In the genomic region with DNA sequence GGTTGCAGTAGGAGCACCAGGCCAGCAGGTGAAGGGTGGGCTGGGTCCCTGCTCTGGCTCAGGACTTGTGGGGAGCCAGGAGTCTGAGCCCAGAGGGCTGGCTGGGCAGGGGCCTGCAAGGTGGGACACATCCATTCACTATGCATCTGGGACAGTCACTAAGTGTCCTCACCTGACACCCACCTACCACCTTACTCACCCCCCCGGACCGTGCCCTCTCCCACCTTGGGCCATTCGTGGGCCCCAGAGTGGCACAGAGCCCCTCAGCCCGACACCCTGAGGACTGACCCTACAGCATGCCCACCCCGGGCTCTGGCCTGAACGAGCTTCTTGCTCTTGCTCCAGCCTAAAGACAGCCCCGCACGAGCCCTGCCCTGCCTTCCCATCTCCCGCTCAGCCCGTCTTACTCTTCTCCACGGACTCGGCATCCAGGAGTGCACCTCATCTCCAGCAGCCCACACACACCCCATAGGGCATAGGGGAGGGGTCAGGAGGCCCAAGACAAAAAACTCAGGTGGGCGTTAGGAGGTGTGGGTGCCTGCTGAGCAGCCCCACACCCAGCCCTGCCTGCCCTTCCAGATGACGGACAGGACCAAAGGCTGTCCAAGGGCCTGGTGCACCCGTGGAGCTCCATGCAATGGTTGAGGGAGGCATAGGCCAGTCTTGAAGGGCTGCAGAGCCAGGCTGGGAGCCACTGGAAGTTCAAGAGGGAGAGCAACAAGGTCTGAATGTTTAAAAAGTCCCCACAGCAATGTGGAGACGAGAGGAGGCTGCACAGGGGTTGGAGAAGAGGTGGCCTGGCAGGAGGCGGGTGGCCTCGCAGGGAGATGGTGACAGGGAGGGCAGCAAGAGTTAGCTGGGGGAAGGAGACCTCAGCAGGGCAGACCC, we compare ENCODE assay signal across 16 cellular contexts. TPM values are rescaled to one million over a fixed set of nuclear protein-coding genes. Genes with fewer than 3 reads are reported as not detected.
"Had no signal": no experiment of that assay in that cellular context is flagged by ENCODE, and none has a peak within 500 bp of the region (broad histone marks: within the 10 kb centered on the region; RNA-seq: fewer than 3 reads in every experiment).

No MANE protein-coding gene starts in this region.

- H3K27me3 Mint-ChIP-seq: activated T-cell treated with anti-CD3 and anti-CD28 coated beads, Interleukin-2, amount 50 U/mL, for 24 hours; naive B cell had no signal

- H3K27ac Mint-ChIP-seq: activated T-cell treated with anti-CD3 and anti-CD28 coated beads, Interleukin-2, amount 50 U/mL, for 24 hours had no signal

- H3K9ac ChIP-seq: SK-N-SH had no signal

- H3K27me3 ChIP-seq: ascending aorta, heart left ventricle had no signal

- H3K4me3 Mint-ChIP-seq: activated T-cell treated with anti-CD3 and anti-CD28 coated beads, Interleukin-2, amount 50 U/mL, for 24 hours; naive B cell had no signal

- H3K9me3 ChIP-seq: ascending aorta, heart left ventricle, SK-N-SH, stomach, thoracic aorta had no signal

- H3K36me3 Mint-ChIP-seq: naive B cell had no signal

- H3K27ac ChIP-seq: ascending aorta, heart left ventricle, stomach, thoracic aorta had no signal

- H3K4me2 ChIP-seq: SK-N-SH had no signal

- H3K9me3 Mint-ChIP-seq: activated T-cell treated with anti-CD3 and anti-CD28 coated beads, Interleukin-2, amount 50 U/mL, for 24 hours; naive B cell had no signal

- H3K36me3 ChIP-seq: ascending aorta, heart left ventricle, stomach, thoracic aorta had no signal

- H3K4me3 ChIP-seq: ascending aorta, heart left ventricle, stomach, thoracic aorta had no signal

- DNase-seq: activated effector memory CD4-positive, alpha-beta T cell treated with anti-CD3 and anti-CD28 coated beads, Interleukin-2, amount 50 U/mL, for 16 hours; activated T-cell treated with anti-CD3 and anti-CD28 coated beads, Interleukin-2, amount 50 U/mL, for 24 hours; foreskin melanocyte; midbrain; naive B cell; SK-N-SH; stimulated activated CD4-positive, alpha-beta T cell treated with anti-CD3 and anti-CD28 coated beads, Interleukin-15, amount 100 ng/mL, for 24 hours; stimulated activated CD4-positive, alpha-beta T cell treated with anti-CD3 and anti-CD28 coated beads, Interleukin-4, amount 100 ng/mL, for 24 hours; stomach had no signal

RNA-seq across cellular contexts. Expression of a gene that starts 27.0 kb away (rescaled TPM):
- total RNA-seq: bronchial epithelial cell; T-helper 1 cell treated with Interleukin-12 subunit alpha and Interleukin-12 subunit beta and Interleukin-4 antibody, amounts not matched to agents 30 ng/mL and 1 ng/mL, for 36 hours had no signal

RNA-seq across cellular contexts. Expression of a gene that starts 41.3 kb away (rescaled TPM):
- total RNA-seq: bronchial epithelial cell; endothelial cell of umbilical vein; pulmonary artery endothelial cell; T-helper 1 cell treated with Interleukin-12 subunit alpha and Interleukin-12 subunit beta and Interleukin-4 antibody, amounts not matched to agents 30 ng/mL and 1 ng/mL, for 36 hours had no signal
- polyA plus RNA-seq: endothelial cell of umbilical vein, SK-N-SH had no signal
